In genomic region chr14:97420211-97420610, GRCh38 we compare ENCODE assay signal across 40 cellular contexts.
"Had no signal": no experiment of that assay in that cellular context is flagged by ENCODE, and none has a peak within 500 bp of the region (broad histone marks: within the 10 kb centered on the region; RNA-seq: fewer than 3 reads in every experiment).

No MANE protein-coding gene starts in this region.

- H3K4me1 Mint-ChIP-seq: activated naive CD4-positive, alpha-beta T cell treated with anti-CD3 and anti-CD28 coated beads, Interleukin-2, amount 50 U/mL, for 24 hours; activated naive CD8-positive, alpha-beta T cell treated with anti-CD3 and anti-CD28 coated beads for 36 hours; activated naive CD8-positive, alpha-beta T cell treated with anti-CD3 and anti-CD28 coated beads, Interleukin-2, amount 50 U/mL, for 24 hours; activated T-helper 17 cell treated with anti-CD3 and anti-CD28 coated beads, Interleukin-2, amount 50 U/mL, for 72 hours had no signal

- H3K27ac Mint-ChIP-seq: activated naive CD4-positive, alpha-beta T cell treated with anti-CD3 and anti-CD28 coated beads for 36 hours; activated naive CD4-positive, alpha-beta T cell treated with anti-CD3 and anti-CD28 coated beads, Interleukin-2, amount 10 ng/mL, durations not matched to agents 7 days and 5 days; activated naive CD4-positive, alpha-beta T cell treated with anti-CD3 and anti-CD28 coated beads, Interleukin-2, amount 50 U/mL, for 72 hours; activated naive CD8-positive, alpha-beta T cell; activated naive CD8-positive, alpha-beta T cell treated with anti-CD3 and anti-CD28 coated beads for 36 hours; activated naive CD8-positive, alpha-beta T cell treated with anti-CD3 and anti-CD28 coated beads, Interleukin-2, amount 10 ng/mL, durations not matched to agents 7 days and 5 days; activated naive CD8-positive, alpha-beta T cell treated with anti-CD3 and anti-CD28 coated beads, Interleukin-2, amount 50 U/mL, for 24 hours; activated T-cell treated with anti-CD3 and anti-CD28 coated beads, Interleukin-2, amount 50 U/mL, for 24 hours; activated T-cell treated with anti-CD3 and anti-CD28 coated beads, Interleukin-2, amount 50 U/mL, for 72 hours; activated T-helper 1 cell treated with anti-CD3 and anti-CD28 coated beads, Interleukin-12 subunit alpha, Interleukin-12 subunit beta, Interleukin-2, Interleukin-4 antibody, amounts not matched to agents 30 ng/mL and 10 ng/mL and 1 ng/mL, durations not matched to agents 14 hours and 24 hours and 36 hours; activated T-helper 17 cell treated with anti-CD3 and anti-CD28 coated beads, Interleukin-2, amount 50 U/mL, for 72 hours; activated T-helper 2 cell treated with anti-CD3 and anti-CD28 coated beads, Interferon-gamma antibody, Interleukin-2, Interleukin-4, amounts not matched to agents 10 μg/mL and 5 μg/mL and 100 μg/mL, durations not matched to agents 14 hours and 24 hours and 36 hours; brain had no signal

- ATAC-seq: activated naive CD4-positive, alpha-beta T cell treated with anti-CD3 and anti-CD28 coated beads, Interleukin-2, amount 50 U/mL, for 72 hours; activated naive CD8-positive, alpha-beta T cell treated with anti-CD3 and anti-CD28 coated beads, Interleukin-2, amount 50 U/mL, for 24 hours; activated T-cell treated with anti-CD3 and anti-CD28 coated beads, Interleukin-2, amount 50 U/mL, for 4 hours; activated T-cell treated with anti-CD3 and anti-CD28 coated beads, Interleukin-2, amount 50 U/mL, for 72 hours; activated T-helper 17 cell treated with anti-CD3 and anti-CD28 coated beads, Interleukin-2, amount 50 U/mL, for 72 hours; body of pancreas had no signal

- H3K4me3 ChIP-seq: adrenal gland, ascending aorta, body of pancreas, breast epithelium, cardiac muscle cell had no signal

- H3K27me3 Mint-ChIP-seq: activated naive CD4-positive, alpha-beta T cell treated with anti-CD3 and anti-CD28 coated beads, Interleukin-2, amount 10 ng/mL, durations not matched to agents 7 days and 5 days; activated naive CD4-positive, alpha-beta T cell treated with anti-CD3 and anti-CD28 coated beads, Interleukin-2, amount 50 U/mL, for 24 hours; activated naive CD8-positive, alpha-beta T cell; activated naive CD8-positive, alpha-beta T cell treated with anti-CD3 and anti-CD28 coated beads for 36 hours; activated naive CD8-positive, alpha-beta T cell treated with anti-CD3 and anti-CD28 coated beads, Interleukin-2, amount 50 U/mL, for 24 hours; activated T-cell treated with anti-CD3 and anti-CD28 coated beads, Interleukin-2, amount 50 U/mL, for 24 hours; activated T-helper 17 cell treated with anti-CD3 and anti-CD28 coated beads, Interleukin-2, amount 50 U/mL, for 72 hours; central memory CD8-positive, alpha-beta T cell had no signal

- FAIRE-seq: astrocyte, bronchial epithelial cell had no signal

- H3K36me3 ChIP-seq: adrenal gland, ascending aorta, brain microvascular endothelial cell, breast epithelium, cardiac muscle cell had no signal

- H3K4me1 ChIP-seq: adrenal gland, ascending aorta, body of pancreas, breast epithelium had no signal

- H3K27me3 ChIP-seq: ascending aorta, body of pancreas, brain microvascular endothelial cell had no signal

- H3K9me3 ChIP-seq: adrenal gland, ascending aorta, body of pancreas, breast epithelium had no signal

- H3K9me3 Mint-ChIP-seq: activated naive CD4-positive, alpha-beta T cell treated with anti-CD3 and anti-CD28 coated beads for 36 hours; activated naive CD4-positive, alpha-beta T cell treated with anti-CD3 and anti-CD28 coated beads, Interleukin-2, amount 10 ng/mL, durations not matched to agents 7 days and 5 days; activated naive CD4-positive, alpha-beta T cell treated with anti-CD3 and anti-CD28 coated beads, Interleukin-2, amount 50 U/mL, for 24 hours; activated naive CD4-positive, alpha-beta T cell treated with anti-CD3 and anti-CD28 coated beads, Interleukin-2, amount 50 U/mL, for 72 hours; activated naive CD8-positive, alpha-beta T cell treated with anti-CD3 and anti-CD28 coated beads for 36 hours; activated naive CD8-positive, alpha-beta T cell treated with anti-CD3 and anti-CD28 coated beads, Interleukin-2, amount 10 ng/mL, durations not matched to agents 7 days and 5 days; activated naive CD8-positive, alpha-beta T cell treated with anti-CD3 and anti-CD28 coated beads, Interleukin-2, amount 50 U/mL, for 24 hours; activated T-cell treated with anti-CD3 and anti-CD28 coated beads, Interleukin-2, amount 50 U/mL, for 24 hours; activated T-cell treated with anti-CD3 and anti-CD28 coated beads, Interleukin-2, amount 50 U/mL, for 4 hours; activated T-cell treated with anti-CD3 and anti-CD28 coated beads, Interleukin-2, amount 50 U/mL, for 72 hours; activated T-helper 1 cell treated with anti-CD3 and anti-CD28 coated beads, Interleukin-12 subunit alpha, Interleukin-12 subunit beta, Interleukin-2, Interleukin-4 antibody, amounts not matched to agents 30 ng/mL and 10 ng/mL and 1 ng/mL, durations not matched to agents 14 hours and 24 hours and 36 hours; activated T-helper 17 cell treated with anti-CD3 and anti-CD28 coated beads, Interleukin-2, amount 50 U/mL, for 72 hours; activated T-helper 2 cell treated with anti-CD3 and anti-CD28 coated beads, Interferon-gamma antibody, Interleukin-2, Interleukin-4, amounts not matched to agents 10 μg/mL and 5 μg/mL and 100 μg/mL, durations not matched to agents 14 hours and 24 hours and 36 hours; central memory CD8-positive, alpha-beta T cell had no signal

- DNase-seq: activated effector memory CD4-positive, alpha-beta T cell treated with anti-CD3 and anti-CD28 coated beads, Interleukin-2, amount 50 U/mL, for 16 hours; activated effector memory CD4-positive, alpha-beta T cell treated with Interleukin-2 at 50 U/mL for 16 hours; activated gamma-delta T cell; activated gamma-delta T cell treated with Interleukin-2 at 50 U/mL for 16 hours; activated naive CD4-positive, alpha-beta T cell; activated naive CD4-positive, alpha-beta T cell treated with anti-CD3 and anti-CD28 coated beads for 36 hours; activated naive CD4-positive, alpha-beta T cell treated with anti-CD3 and anti-CD28 coated beads, Interleukin-2, amount 10 ng/mL, durations not matched to agents 7 days and 5 days; activated naive CD4-positive, alpha-beta T cell treated with anti-CD3 and anti-CD28 coated beads, Interleukin-2, amount 50 U/mL, for 16 hours; activated naive CD4-positive, alpha-beta T cell treated with Interleukin-2 at 50 U/mL for 16 hours; activated naive CD8-positive, alpha-beta T cell treated with anti-CD3 and anti-CD28 coated beads for 36 hours; activated naive CD8-positive, alpha-beta T cell treated with anti-CD3 and anti-CD28 coated beads, Interleukin-2, amount 10 ng/mL, durations not matched to agents 7 days and 5 days; activated naive CD8-positive, alpha-beta T cell treated with anti-CD3 and anti-CD28 coated beads, Interleukin-2, amount 50 U/mL, for 24 hours; activated T-cell treated with anti-CD3 and anti-CD28 coated beads, Interleukin-2, amount 50 U/mL, for 1 hour; activated T-cell treated with anti-CD3 and anti-CD28 coated beads, Interleukin-2, amount 50 U/mL, for 24 hours; activated T-cell treated with anti-CD3 and anti-CD28 coated beads, Interleukin-2, amount 50 U/mL, for 4 hours; activated T-cell treated with anti-CD3 and anti-CD28 coated beads, Interleukin-2, amount 50 U/mL, for 48 hours; activated T-cell treated with anti-CD3 and anti-CD28 coated beads, Interleukin-2, amount 50 U/mL, for 72 hours; adrenal gland; amniotic stem cell; amygdala; anterior cingulate cortex; aorta; body of pancreas; brain microvascular endothelial cell; caudate nucleus; central memory CD4-positive, alpha-beta T cell; cerebellar nuclear complex had no signal

- H3K4me3 Mint-ChIP-seq: activated naive CD4-positive, alpha-beta T cell treated with anti-CD3 and anti-CD28 coated beads for 36 hours; activated naive CD4-positive, alpha-beta T cell treated with anti-CD3 and anti-CD28 coated beads, Interleukin-2, amount 10 ng/mL, durations not matched to agents 7 days and 5 days; activated naive CD4-positive, alpha-beta T cell treated with anti-CD3 and anti-CD28 coated beads, Interleukin-2, amount 50 U/mL, for 24 hours; activated naive CD8-positive, alpha-beta T cell; activated naive CD8-positive, alpha-beta T cell treated with anti-CD3 and anti-CD28 coated beads for 36 hours; activated naive CD8-positive, alpha-beta T cell treated with anti-CD3 and anti-CD28 coated beads, Interleukin-2, amount 10 ng/mL, durations not matched to agents 7 days and 5 days; activated naive CD8-positive, alpha-beta T cell treated with anti-CD3 and anti-CD28 coated beads, Interleukin-2, amount 50 U/mL, for 24 hours; activated T-cell treated with anti-CD3 and anti-CD28 coated beads, Interleukin-2, amount 50 U/mL, for 24 hours; activated T-cell treated with anti-CD3 and anti-CD28 coated beads, Interleukin-2, amount 50 U/mL, for 4 hours; activated T-cell treated with anti-CD3 and anti-CD28 coated beads, Interleukin-2, amount 50 U/mL, for 72 hours; activated T-helper 1 cell treated with anti-CD3 and anti-CD28 coated beads, Interleukin-12 subunit alpha, Interleukin-12 subunit beta, Interleukin-2, Interleukin-4 antibody, amounts not matched to agents 30 ng/mL and 10 ng/mL and 1 ng/mL, durations not matched to agents 14 hours and 24 hours and 36 hours; activated T-helper 17 cell treated with anti-CD3 and anti-CD28 coated beads, Interleukin-2, amount 50 U/mL, for 72 hours; brain; central memory CD8-positive, alpha-beta T cell had no signal

- H3K27ac ChIP-seq: adrenal gland, ascending aorta, body of pancreas, brain microvascular endothelial cell, breast epithelium, cardiac muscle cell had no signal

- H3K36me3 Mint-ChIP-seq: activated naive CD4-positive, alpha-beta T cell treated with anti-CD3 and anti-CD28 coated beads, Interleukin-2, amount 10 ng/mL, durations not matched to agents 7 days and 5 days; activated naive CD4-positive, alpha-beta T cell treated with anti-CD3 and anti-CD28 coated beads, Interleukin-2, amount 50 U/mL, for 24 hours; activated naive CD4-positive, alpha-beta T cell treated with anti-CD3 and anti-CD28 coated beads, Interleukin-2, amount 50 U/mL, for 72 hours; activated naive CD8-positive, alpha-beta T cell; activated naive CD8-positive, alpha-beta T cell treated with anti-CD3 and anti-CD28 coated beads for 36 hours; activated naive CD8-positive, alpha-beta T cell treated with anti-CD3 and anti-CD28 coated beads, Interleukin-2, amount 10 ng/mL, durations not matched to agents 7 days and 5 days; brain had no signal
